19 cellular contexts compared by ENCODE assay signal in genomic region chr1:180616441-180616840, GRCh38. TPM values are rescaled to one million over a fixed set of nuclear protein-coding genes. Genes with fewer than 3 reads are reported as not detected.
"Had no signal": no experiment of that assay in that cellular context is flagged by ENCODE, and none has a peak within 500 bp of the region (broad histone marks: within the 10 kb centered on the region; RNA-seq: fewer than 3 reads in every experiment).

No MANE protein-coding gene starts in this region.

- DNase-seq: activated CD4-positive, alpha-beta memory T cell treated with anti-CD3 and anti-CD28 coated beads for 36 hours; activated CD4-positive, alpha-beta T cell treated with anti-CD3 and anti-CD28 coated beads for 36 hours; brain microvascular endothelial cell; colonic mucosa; endodermal cell; mesendoderm; posterior cingulate gyrus; stimulated activated CD4-positive, alpha-beta T cell treated with anti-CD3 and anti-CD28 coated beads, Interleukin-2, amount 100 ng/mL, for 24 hours; stimulated activated naive CD4-positive, alpha-beta T cell treated with Interleukin-2 at 50 U/mL for 16 hours; thyroid gland had no signal

- H3K4me3 ChIP-seq: colonic mucosa, thyroid gland had no signal

- H3K9me3 ChIP-seq: colonic mucosa, thyroid gland had no signal

- H3K27me3 ChIP-seq: brain microvascular endothelial cell, colonic mucosa, thyroid gland had no signal

- H3K36me3 ChIP-seq: brain microvascular endothelial cell, colonic mucosa, thyroid gland had no signal

- H3K4me1 ChIP-seq: colonic mucosa had no signal

- H3K27ac ChIP-seq: brain microvascular endothelial cell, colonic mucosa had no signal

- ATAC-seq: activated CD4-positive, alpha-beta T cell treated with anti-CD3 and anti-CD28 coated beads for 36 hours; natural killer cell treated with Interleukin-12 subunit alpha and Interleukin-12 subunit beta and Interleukin-15 and Interleukin-18, amount 100 ng/mL, for 72 hours; WTC11 had no signal

RNA-seq across cellular contexts. Expression of gene OVAAL, which starts 57.7 kb away (rescaled TPM):
- total RNA-seq: activated CD4-positive, alpha-beta memory T cell treated with anti-CD3 and anti-CD28 coated beads for 36 hours; activated CD4-positive, alpha-beta T cell treated with anti-CD3 and anti-CD28 coated beads for 36 hours; colonic mucosa; endodermal cell; epithelial cell of proximal tubule; fibroblast of villous mesenchyme; glomerular endothelial cell; lower leg skin; natural killer cell treated with Interleukin-12 subunit alpha and Interleukin-12 subunit beta and Interleukin-15 and Interleukin-18, amount 100 ng/mL, for 72 hours; renal cortical epithelial cell; subcutaneous adipose tissue; thyroid gland; ureter; WTC11 had no signal
